In the genomic region with DNA sequence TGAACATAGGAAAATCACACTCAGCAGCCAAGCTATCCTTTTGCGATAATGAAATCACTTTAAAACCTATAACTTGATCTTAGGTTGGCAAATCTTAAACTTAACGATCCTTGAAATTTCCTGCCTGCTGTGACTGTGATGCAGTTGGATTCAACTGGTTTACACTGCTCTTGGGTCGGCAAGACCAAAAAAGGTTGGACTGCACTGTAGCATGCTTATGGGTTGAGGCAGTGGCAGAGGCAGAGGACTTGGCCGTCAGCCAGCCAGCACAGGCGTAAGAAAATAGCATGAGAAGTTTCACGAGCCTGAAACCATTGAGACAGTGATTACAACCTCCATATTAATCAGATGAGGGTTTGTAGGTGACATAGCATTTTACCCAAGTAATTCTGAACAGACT, we compare ENCODE assay signal across 8 cellular contexts. TPM values are rescaled to one million over a fixed set of nuclear protein-coding genes. Genes with fewer than 3 reads are reported as not detected.
DNase-seq lines count a peak whose midpoint lies in the region; ATAC-seq and TF ChIP-seq lines count a peak whose summit lies in the region.

No MANE protein-coding gene starts in this region.

- DNase-seq in GM23248: peak; percentile 95
- peak; percentile 83 for DNase-seq in left ventricle myocardium inferior
- DNase-seq in NAMALWA (ENCODE audit: low spot score): no peak
- no peak for DNase-seq in stimulated activated naive CD4-positive, alpha-beta T cell treated with Interleukin-2 at 50 U/mL for 16 hours (lab: John Stamatoyannopoulos, UW)
- DNase-seq in NK-92 (lab: John Stamatoyannopoulos, UW; ENCODE audit: unreplicated experiment): no peak

- H3K4me1 ChIP-seq in GM23248 (ENCODE audit: insufficient read depth) (peaks cover 17% of the 10 kb centered on the region), left ventricle myocardium inferior (peaks cover 41% of the 10 kb centered on the region), skeletal muscle satellite cell (ENCODE audit: control insufficient read depth, insufficient read depth, low read length) (peaks cover 12% of the 10 kb centered on the region)

- no peak for TF ChIP-seq CTCF in VCaP (conservative IDR thresholded peaks at IDR 0.05)
- no peak for TF ChIP-seq CTCF in left ventricle myocardium inferior (IDR thresholded peaks at IDR 0.05; ENCODE audit: borderline replicate concordance)

- H3K27ac ChIP-seq in GM23248 (peak overlapping the region; percentile 78), VCaP (peak overlapping the region; percentile 43), left ventricle myocardium inferior (replicated peaks) (peak overlapping the region; percentile 33)

- in situ Hi-C loops in GM23248 (cut with MboI): no loop called here

- no peaks in the 10 kb centered on the region for H3K9me3 ChIP-seq in GM23248 (ENCODE audit: low read depth)
- no peaks in the 10 kb centered on the region for H3K9me3 ChIP-seq in left ventricle myocardium inferior (replicated peaks)
- H3K9me3 ChIP-seq in skeletal muscle satellite cell (replicated peaks; ENCODE audit: low read length): no peaks in the 10 kb centered on the region

- H3K79me2 ChIP-seq in GM23248 (ENCODE audit: insufficient read depth): peaks cover 5% of the 10 kb centered on the region

- WGBS in GM23248 (ENCODE audit: low coverage in 1 of 2, low lambda C conversion rate in 2 of 2, missing lambda C conversion rate in 2 of 2), 2 experiments: 21 to 22% methylated on average over 6 of the region's 6 CpGs

- H3K36me3 ChIP-seq in GM23248 (ENCODE audit: low read depth) (peaks cover 63% of the 10 kb centered on the region), left ventricle myocardium inferior (peaks cover 73% of the 10 kb centered on the region), skeletal muscle satellite cell (ENCODE audit: insufficient read depth, low read length) (peaks cover 77% of the 10 kb centered on the region)

- H3K4me3 ChIP-seq in GM23248 (no peak overlapping the region), left ventricle myocardium inferior (no peak overlapping the region), skeletal muscle satellite cell (ENCODE audit: low read length) (no peak overlapping the region)

- H3K27me3 ChIP-seq in GM23248 (replicated peaks; ENCODE audit: insufficient read depth): no peaks in the 10 kb centered on the region
- H3K27me3 ChIP-seq in left ventricle myocardium inferior (ENCODE audit: low read depth): no peaks in the 10 kb centered on the region
- H3K27me3 ChIP-seq in skeletal muscle satellite cell (ENCODE audit: control insufficient read depth, insufficient read depth, low read length): no peaks in the 10 kb centered on the region

- intact Hi-C loops in left ventricle myocardium inferior (cut with micrococcal nuclease): no loop called here

- ATAC-seq in GM21723 (IDR thresholded peaks at IDR 0.05; ENCODE audit: unreplicated experiment): no peak

- H4K20me1 ChIP-seq in GM23248 (ENCODE audit: insufficient read depth): no peaks in the 10 kb centered on the region

- peak overlapping the region; percentile 5 for H3K4me2 ChIP-seq in GM23248 (ENCODE audit: unreplicated experiment)
- H3K4me2 ChIP-seq in skeletal muscle satellite cell (ENCODE audit: low read length): no peak overlapping the region

- H3F3A ChIP-seq in GM23248 (ENCODE audit: insufficient read depth): peaks cover 63% of the 10 kb centered on the region

- no peaks in the 10 kb centered on the region for H3K9me2 ChIP-seq in GM23248 (ENCODE audit: insufficient read depth)

- H3K9ac ChIP-seq in GM23248: peak overlapping the region; percentile 62
- H3K9ac ChIP-seq in skeletal muscle satellite cell (ENCODE audit: low read depth, low read length): peak overlapping the region; percentile 56

- no peak overlapping the region for H2AFZ ChIP-seq in GM23248

RNA-seq across cellular contexts. Expression of a gene that starts 21.4 kb away (rescaled TPM):
- 127 and 155 TPM in 2 replicates for total RNA-seq in GM23248 (2014; rRNA removed; shearing (Covaris generic))
- polyA plus RNA-seq in GM23248 (2016; fragmentation: Nextera tagmentation; extraction: Ambion mirVana): 116 and 135 TPM in 2 replicates
- total RNA-seq in left ventricle myocardium inferior: 53.3 TPM
- total RNA-seq in skeletal muscle satellite cell (2012; rRNA removed): 77.3 and 86.7 TPM in 2 replicates

Comparison
In these comparisons a context has a peak if more than half of its experiments do, and no peak if none do; other contexts are left out.
1. DNase-seq: peak in GM23248 (single experiment) and left ventricle myocardium inferior (single experiment); none in NAMALWA (single experiment), stimulated activated naive CD4-positive, alpha-beta T cell treated with Interleukin-2 at 50 U/mL for 16 hours (single experiment) and NK-92 (single experiment).
2. Peak in every context shown above with its lines, with median percentiles within 50 percentile points of each other: H3K27ac ChIP-seq.